In genomic region chr7:128476402-128477335, GRCh38 we compare ENCODE assay signal across 8 cellular contexts. TPM values are rescaled to one million over a fixed set of nuclear protein-coding genes. Genes with fewer than 3 reads are reported as not detected.
A peak's percentile ranks its signal among the peaks of the same experiment; 100 is the strongest.
DNase-seq lines count a peak whose midpoint lies in the region; TF ChIP-seq lines count a peak whose summit lies in the region.
"Not testable (repeated sequence)": the region's sequence is repeated elsewhere in the genome, so short reads cannot be mapped to it uniquely, and the experiment has no call there.

Gene METTL2B, plus strand, starts transcription at chr7:128476748. Its CDS starts 18 bp downstream, at chr7:128476766.

- H3K4me3 Mint-ChIP-seq in activated naive CD4-positive, alpha-beta T cell treated with anti-CD3 and anti-CD28 coated beads for 36 hours: peak within 1 kb of the TSS; percentile 97

- H3K36me3 ChIP-seq in GM06990 (ENCODE audit: control insufficient read depth, insufficient read depth, low read length): not testable (repeated sequence)

- intact Hi-C loops in activated naive CD4-positive, alpha-beta T cell treated with anti-CD3 and anti-CD28 coated beads for 36 hours (cut with micrococcal nuclease): loop anchor here (1.0 to 5.0 kb wide), 8 partner anchors 17 to 578 kb away; partner anchors contain the start of genes CALU, HILPDA and TNPO3

- TF ChIP-seq CTCF in GM06990 (IDR thresholded peaks at IDR 0.05; ENCODE audit: insufficient read depth, low read length, poor library complexity, severe bottlenecking) (peak; percentile 41), HFF-Myc (IDR thresholded peaks at IDR 0.05; ENCODE audit: low read depth, low read length, missing control alignments) (peak; percentile 25)

- CTCF ChIA-PET in activated naive CD4-positive, alpha-beta T cell treated with anti-CD3 and anti-CD28 coated beads for 36 hours (lab: Charles Lee): interaction anchor here (0.7 to 4.6 kb wide), 6 partner anchors 15 to 387 kb away, joined by 3 to 75 read pairs (median 4); no protein-coding TSS in a partner anchor

- H3K27me3 Mint-ChIP-seq in activated naive CD4-positive, alpha-beta T cell treated with anti-CD3 and anti-CD28 coated beads for 36 hours (ENCODE audit: low read depth): not testable (repeated sequence)

- H3K27ac Mint-ChIP-seq in activated naive CD4-positive, alpha-beta T cell treated with anti-CD3 and anti-CD28 coated beads for 36 hours: peak within 1 kb of the TSS; percentile 98

- peak; percentile 85 for DNase-seq in GM06990 (ENCODE audit: extremely low read depth, insufficient read length)
- peak; percentile 86 for DNase-seq in HFF-Myc (ENCODE audit: extremely low read depth, low read depth)
- DNase-seq in MV-4-11 (lab: John Stamatoyannopoulos, UW): peak; percentile 94
- DNase-seq in SK-MEL-5 (ENCODE audit: low read depth, low spot score): peak; percentile 97
- peak; percentile 97 for DNase-seq in activated naive CD4-positive, alpha-beta T cell treated with anti-CD3 and anti-CD28 coated beads for 36 hours
- DNase-seq in germinal center (ENCODE audit: low spot score): peak; percentile 80
- peak; percentile 46 to 95 (median 84) for DNase-seq in nucleus accumbens (lab: John Stamatoyannopoulos, UW)

- not testable (repeated sequence) for H3K27me3 ChIP-seq in GM06990 (replicated peaks; ENCODE audit: control insufficient read depth, insufficient read depth, low read length)

- not testable (repeated sequence) for H3K9me3 Mint-ChIP-seq in activated naive CD4-positive, alpha-beta T cell treated with anti-CD3 and anti-CD28 coated beads for 36 hours

- H3K36me3 Mint-ChIP-seq in activated naive CD4-positive, alpha-beta T cell treated with anti-CD3 and anti-CD28 coated beads for 36 hours (ENCODE audit: low read depth): peaks cover 17% of the 10 kb centered on the region

- H3K27ac ChIP-seq in temporal lobe (ENCODE audit: low read depth, low read length): not testable (repeated sequence)

- H3K4me3 ChIP-seq in GM06990 (replicated peaks; ENCODE audit: low read depth, low read length) (peak within 1 kb of the TSS; percentile 69), HFF-Myc (replicated peaks; ENCODE audit: low read depth, low read length) (peak within 1 kb of the TSS; percentile 81)

- peaks cover 35% of the 10 kb centered on the region for H3K4me1 Mint-ChIP-seq in activated naive CD4-positive, alpha-beta T cell treated with anti-CD3 and anti-CD28 coated beads for 36 hours (ENCODE audit: low read depth)

- in situ Hi-C loops in SK-MEL-5 (cut with HindIII; ENCODE audit: low pct_unique_long_range_greater_than_20kb, low sequenced_read_pairs): not testable (repeated sequence)

RNA-seq across cellular contexts. Expression of gene METTL2B, which starts in this region (rescaled TPM):
- 55.7 and 58.5 TPM in 2 replicates for total RNA-seq in SK-MEL-5 (2014; rRNA removed; shearing (Covaris generic))
- polyA plus RNA-seq in SK-MEL-5 (2015; cell fraction: cytosol; rRNA removed): 43.6 and 45.5 TPM in 2 replicates
- polyA plus RNA-seq in SK-MEL-5 (2015; cell fraction: nucleus; rRNA removed): 34.7 and 35.8 TPM in 2 replicates
- total RNA-seq in activated naive CD4-positive, alpha-beta T cell treated with anti-CD3 and anti-CD28 coated beads for 36 hours: 10 to 100 TPM; 35.9 to 36.2 TPM
- total RNA-seq in temporal lobe: 25.1 TPM
